Comparison of ENCODE assay signal across 31 cellular contexts in genomic region chr14:61877768-61878167, GRCh38.
"Had no signal": no experiment of that assay in that cellular context is flagged by ENCODE, and none has a peak within 500 bp of the region (broad histone marks: within the 10 kb centered on the region; RNA-seq: fewer than 3 reads in every experiment).

No MANE protein-coding gene starts in this region.

- H3K27ac Mint-ChIP-seq: activated CD4-positive, alpha-beta memory T cell treated with anti-CD3 and anti-CD28 coated beads, Interleukin-2, amount 10 ng/mL, durations not matched to agents 7 days and 5 days; activated CD4-positive, alpha-beta T cell treated with anti-CD3 and anti-CD28 coated beads for 36 hours; activated CD4-positive, alpha-beta T cell treated with anti-CD3 and anti-CD28 coated beads, Interleukin-2, amount 10 ng/mL, durations not matched to agents 24 days and 14 days; activated naive CD4-positive, alpha-beta T cell treated with anti-CD3 and anti-CD28 coated beads, Interleukin-2, amount 10 ng/mL, durations not matched to agents 7 days and 5 days; activated naive CD4-positive, alpha-beta T cell treated with anti-CD3 and anti-CD28 coated beads, Interleukin-2, amount 50 U/mL, for 72 hours; activated naive CD8-positive, alpha-beta T cell treated with anti-CD3 and anti-CD28 coated beads, Interleukin-2, amount 10 ng/mL, durations not matched to agents 7 days and 5 days; activated T-cell treated with anti-CD3 and anti-CD28 coated beads, Interleukin-2, amount 50 U/mL, for 24 hours; activated T-cell treated with anti-CD3 and anti-CD28 coated beads, Interleukin-2, amount 50 U/mL, for 72 hours; T-helper 17 cell; T-helper 2 cell treated with Interferon-gamma antibody and Interleukin-4, amounts not matched to agents 5 μg/mL and 100 μg/mL, for 36 hours had no signal

- ATAC-seq: activated CD4-positive, alpha-beta T cell treated with anti-CD3 and anti-CD28 coated beads for 36 hours; activated naive CD4-positive, alpha-beta T cell treated with anti-CD3 and anti-CD28 coated beads, Interleukin-2, amount 50 U/mL, for 72 hours; activated T-cell treated with anti-CD3 and anti-CD28 coated beads, Interleukin-2, amount 50 U/mL, for 72 hours; gastroesophageal sphincter; heart right ventricle; T-helper 17 cell had no signal

- H3K27ac ChIP-seq: brain microvascular endothelial cell, colonic mucosa, epithelial cell of prostate, esophagus squamous epithelium, gastroesophageal sphincter, heart right ventricle had no signal

- H3K4me3 ChIP-seq: colonic mucosa, esophagus squamous epithelium, gastroesophageal sphincter, heart right ventricle had no signal

- H3K4me1 ChIP-seq: colonic mucosa, esophagus squamous epithelium, gastroesophageal sphincter, heart right ventricle had no signal

- H3K9me3 ChIP-seq: colonic mucosa, esophagus squamous epithelium, gastroesophageal sphincter, heart right ventricle had no signal

- H3K4me1 Mint-ChIP-seq: activated CD4-positive, alpha-beta memory T cell treated with anti-CD3 and anti-CD28 coated beads, Interleukin-2, amount 10 ng/mL, durations not matched to agents 7 days and 5 days; activated CD4-positive, alpha-beta T cell treated with anti-CD3 and anti-CD28 coated beads for 36 hours; activated CD4-positive, alpha-beta T cell treated with anti-CD3 and anti-CD28 coated beads, Interleukin-2, amount 10 ng/mL, durations not matched to agents 24 days and 14 days; activated naive CD4-positive, alpha-beta T cell treated with anti-CD3 and anti-CD28 coated beads, Interleukin-2, amount 10 ng/mL, durations not matched to agents 7 days and 5 days; activated naive CD8-positive, alpha-beta T cell treated with anti-CD3 and anti-CD28 coated beads, Interleukin-2, amount 10 ng/mL, durations not matched to agents 7 days and 5 days; T-helper 17 cell had no signal

- DNase-seq: activated CD4-positive, alpha-beta memory T cell treated with anti-CD3 and anti-CD28 coated beads, Interleukin-2, amount 10 ng/mL, durations not matched to agents 7 days and 5 days; activated CD4-positive, alpha-beta T cell treated with anti-CD3 and anti-CD28 coated beads for 36 hours; activated CD4-positive, CD25-positive, alpha-beta regulatory T cell; activated CD4-positive, CD25-positive, alpha-beta regulatory T cell treated with anti-CD3 and anti-CD28 coated beads, Interleukin-2, amount 50 U/mL, for 72 hours; activated CD8-positive, alpha-beta memory T cell treated with anti-CD3 and anti-CD28 coated beads, Interleukin-2, amount 50 U/mL, for 48 hours; activated gamma-delta T cell; activated naive CD4-positive, alpha-beta T cell; activated naive CD4-positive, alpha-beta T cell treated with anti-CD3 and anti-CD28 coated beads, Interleukin-2, amount 10 ng/mL, durations not matched to agents 7 days and 5 days; activated naive CD8-positive, alpha-beta T cell treated with anti-CD3 and anti-CD28 coated beads, Interleukin-2, amount 10 ng/mL, durations not matched to agents 7 days and 5 days; activated T-cell treated with anti-CD3 and anti-CD28 coated beads for 4 hours; activated T-cell treated with anti-CD3 and anti-CD28 coated beads, Interleukin-2, amount 50 U/mL, for 24 hours; activated T-cell treated with anti-CD3 and anti-CD28 coated beads, Interleukin-2, amount 50 U/mL, for 72 hours; anterior cingulate cortex; brain microvascular endothelial cell; colonic mucosa; effector memory CD4-positive, alpha-beta T cell; esophagus squamous epithelium; foreskin melanocyte; heart right ventricle; T-helper 1 cell; T-helper 17 cell; T1000 had no signal

- H3K9me3 Mint-ChIP-seq: activated CD4-positive, alpha-beta memory T cell treated with anti-CD3 and anti-CD28 coated beads, Interleukin-2, amount 10 ng/mL, durations not matched to agents 7 days and 5 days; activated naive CD4-positive, alpha-beta T cell treated with anti-CD3 and anti-CD28 coated beads, Interleukin-2, amount 10 ng/mL, durations not matched to agents 7 days and 5 days; activated naive CD4-positive, alpha-beta T cell treated with anti-CD3 and anti-CD28 coated beads, Interleukin-2, amount 50 U/mL, for 72 hours; activated naive CD8-positive, alpha-beta T cell treated with anti-CD3 and anti-CD28 coated beads, Interleukin-2, amount 10 ng/mL, durations not matched to agents 7 days and 5 days; activated T-cell treated with anti-CD3 and anti-CD28 coated beads, Interleukin-2, amount 50 U/mL, for 24 hours; activated T-cell treated with anti-CD3 and anti-CD28 coated beads, Interleukin-2, amount 50 U/mL, for 72 hours; T-helper 2 cell treated with Interferon-gamma antibody and Interleukin-4, amounts not matched to agents 5 μg/mL and 100 μg/mL, for 36 hours had no signal

- FAIRE-seq: astrocyte, bronchial epithelial cell, endometrium, endothelial cell of umbilical vein had no signal

- H3K36me3 Mint-ChIP-seq: activated naive CD4-positive, alpha-beta T cell treated with anti-CD3 and anti-CD28 coated beads, Interleukin-2, amount 10 ng/mL, durations not matched to agents 7 days and 5 days; activated naive CD4-positive, alpha-beta T cell treated with anti-CD3 and anti-CD28 coated beads, Interleukin-2, amount 50 U/mL, for 72 hours; activated naive CD8-positive, alpha-beta T cell treated with anti-CD3 and anti-CD28 coated beads, Interleukin-2, amount 10 ng/mL, durations not matched to agents 7 days and 5 days had no signal

- H3K27me3 ChIP-seq: colonic mucosa had no signal

- H3K36me3 ChIP-seq: brain microvascular endothelial cell, colonic mucosa, esophagus squamous epithelium, gastroesophageal sphincter, heart right ventricle had no signal

- H3K4me3 Mint-ChIP-seq: activated CD4-positive, alpha-beta memory T cell treated with anti-CD3 and anti-CD28 coated beads, Interleukin-2, amount 10 ng/mL, durations not matched to agents 7 days and 5 days; activated CD4-positive, alpha-beta T cell treated with anti-CD3 and anti-CD28 coated beads for 36 hours; activated CD4-positive, alpha-beta T cell treated with anti-CD3 and anti-CD28 coated beads, Interleukin-2, amount 10 ng/mL, durations not matched to agents 24 days and 14 days; activated naive CD4-positive, alpha-beta T cell treated with anti-CD3 and anti-CD28 coated beads, Interleukin-2, amount 10 ng/mL, durations not matched to agents 7 days and 5 days; activated naive CD8-positive, alpha-beta T cell treated with anti-CD3 and anti-CD28 coated beads, Interleukin-2, amount 10 ng/mL, durations not matched to agents 7 days and 5 days; activated T-cell treated with anti-CD3 and anti-CD28 coated beads, Interleukin-2, amount 50 U/mL, for 24 hours; activated T-cell treated with anti-CD3 and anti-CD28 coated beads, Interleukin-2, amount 50 U/mL, for 72 hours; T-helper 17 cell; T-helper 2 cell treated with Interferon-gamma antibody and Interleukin-4, amounts not matched to agents 5 μg/mL and 100 μg/mL, for 36 hours had no signal
